8 cellular contexts compared by ENCODE assay signal in the genomic region with DNA sequence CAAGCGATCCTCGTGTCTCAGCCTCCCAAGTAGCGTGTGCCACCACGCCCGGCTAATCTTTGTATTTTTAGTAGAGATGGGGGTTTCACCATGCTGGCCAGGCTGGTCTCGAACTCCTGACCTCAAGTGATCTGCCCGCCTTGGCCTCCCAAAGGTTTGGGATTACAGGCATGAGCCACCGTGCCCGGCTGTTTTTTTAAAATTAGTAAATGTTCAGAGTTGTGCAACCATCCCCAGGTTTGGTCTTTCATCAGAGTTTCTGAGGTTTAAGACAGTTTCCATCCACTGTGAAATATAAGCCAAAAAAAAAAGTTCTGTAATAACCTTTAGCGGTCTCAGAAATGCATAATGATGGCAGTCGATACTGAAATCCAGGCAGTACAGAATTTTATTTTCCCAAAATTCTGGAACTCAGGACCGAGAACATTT. TPM values are rescaled to one million over a fixed set of nuclear protein-coding genes. Genes with fewer than 3 reads are reported as not detected.
DNase-seq lines count a peak whose midpoint lies in the region; ATAC-seq, FAIRE-seq and TF ChIP-seq lines count a peak whose summit lies in the region.

No MANE protein-coding gene starts in this region.

- H3K27me3 ChIP-seq in cardiac muscle cell = peaks cover 12% of the 10 kb centered on the region
- H3K27me3 ChIP-seq in HUES6 (ENCODE audit: control insufficient read depth, insufficient read depth, low read length) = no peaks in the 10 kb centered on the region; the same call in 1 of the 2 replicates
- H3K27me3 ChIP-seq in keratinocyte (ENCODE audit: control insufficient read depth, extremely low read depth, insufficient read depth, low read length) = peaks cover 14% of the 10 kb centered on the region

- H3K4me1 Mint-ChIP-seq in stimulated activated naive CD8-positive, alpha-beta T cell treated with anti-CD3 and anti-CD28 coated beads, Interleukin-15, Interleukin-2, amounts not matched to agents 100 ng/mL and 50 ng/mL, for 24 hours (ENCODE audit: low read depth) = peaks cover 56% of the 10 kb centered on the region

- peak overlapping the region; percentile 28 for H3K4me3 ChIP-seq in cardiac muscle cell
- peak overlapping the region; percentile 60 for H3K4me3 ChIP-seq in HUES6 (ENCODE audit: low read depth, low read length)
- H3K4me3 ChIP-seq in keratinocyte (ENCODE audit: control insufficient read depth in 2 of 3, extremely low read depth in 1 of 3, insufficient read depth in 2 of 3, low read depth in 1 of 3, low read length in 3 of 3) = peak overlapping the region in 2 of 3 experiments; percentile 38 to 41

- H3K9ac ChIP-seq in HUES6 (ENCODE audit: low read length) (no peak overlapping the region), keratinocyte (ENCODE audit: control insufficient read depth, extremely low read depth, insufficient read depth, low read length) (peak overlapping the region; percentile 29)

- ATAC-seq in left ventricle myocardium superior = no peak

- no peaks in the 10 kb centered on the region for H4K20me1 ChIP-seq in keratinocyte (ENCODE audit: control insufficient read depth, extremely low read depth, insufficient read depth, low read length)

- peak overlapping the region; percentile 94 for H3K27ac Mint-ChIP-seq in stimulated activated naive CD8-positive, alpha-beta T cell treated with anti-CD3 and anti-CD28 coated beads, Interleukin-15, Interleukin-2, amounts not matched to agents 100 ng/mL and 50 ng/mL, for 24 hours

- dilution Hi-C loops in keratinocyte (cut with MboI; ENCODE audit: extremely low pct_ligation_motif_present, low sequenced_read_pairs) = no loop called here

- intact Hi-C loops in left ventricle myocardium superior (cut with micrococcal nuclease) = no loop called here

- H3K4me2 ChIP-seq in keratinocyte (ENCODE audit: control insufficient read depth, extremely low read depth, insufficient read depth, low read depth, low read length) = peak overlapping the region; percentile 49

- H3K27ac ChIP-seq in cardiac muscle cell (no peak overlapping the region), HUES6 (ENCODE audit: low read depth, low read length) (no peak overlapping the region), keratinocyte (ENCODE audit: control insufficient read depth, insufficient read depth, low read length) (peak overlapping the region; percentile 12)

- H3K9me3 ChIP-seq in cardiac muscle cell (ENCODE audit: low read depth) = no peaks in the 10 kb centered on the region
- no peaks in the 10 kb centered on the region for H3K9me3 ChIP-seq in HUES6 (ENCODE audit: control insufficient read depth, insufficient read depth, low read depth, low read length)
- H3K9me3 ChIP-seq in keratinocyte (ENCODE audit: control insufficient read depth, low read depth, low read length) = no peaks in the 10 kb centered on the region

- DNase-seq in cardiac muscle cell (ENCODE audit: low read depth in 1 of 2, low spot score in 1 of 2) (peak in 1 of 2 donors; percentile 68), left ventricle myocardium superior (no peak), keratinocyte (ENCODE audit: low read depth, low spot score) (no peak), NCI-H2107 (lab: John Stamatoyannopoulos, UW) (no peak), COLO668 (lab: John Stamatoyannopoulos, UW; ENCODE audit: unreplicated experiment) (no peak)
- peak; percentile 12 for DNase-seq in activated naive CD4-positive, alpha-beta T cell treated with anti-CD3 and anti-CD28 coated beads, Interleukin-2, amount 50 U/mL, for 16 hours

- peaks cover 6% of the 10 kb centered on the region for H3K4me1 ChIP-seq in cardiac muscle cell (ENCODE audit: low read depth)
- H3K4me1 ChIP-seq in HUES6 (ENCODE audit: control insufficient read depth, insufficient read depth, low read length) = peaks cover 6% of the 10 kb centered on the region; the same call in 1 of the 2 replicates
- peaks cover 11% of the 10 kb centered on the region for H3K4me1 ChIP-seq in keratinocyte (ENCODE audit: control insufficient read depth, extremely low read depth, insufficient read depth, low read length)

- peak overlapping the region; percentile 83 for H3K4me3 Mint-ChIP-seq in stimulated activated naive CD8-positive, alpha-beta T cell treated with anti-CD3 and anti-CD28 coated beads, Interleukin-15, Interleukin-2, amounts not matched to agents 100 ng/mL and 50 ng/mL, for 24 hours

- no peaks in the 10 kb centered on the region for H3K27me3 Mint-ChIP-seq in stimulated activated naive CD8-positive, alpha-beta T cell treated with anti-CD3 and anti-CD28 coated beads, Interleukin-15, Interleukin-2, amounts not matched to agents 100 ng/mL and 50 ng/mL, for 24 hours

- H3K79me2 ChIP-seq in keratinocyte (ENCODE audit: control insufficient read depth, insufficient read depth, low read length) = peaks cover 23% of the 10 kb centered on the region

- no peaks in the 10 kb centered on the region for H3K9me3 Mint-ChIP-seq in stimulated activated naive CD8-positive, alpha-beta T cell treated with anti-CD3 and anti-CD28 coated beads, Interleukin-15, Interleukin-2, amounts not matched to agents 100 ng/mL and 50 ng/mL, for 24 hours

- H2AFZ ChIP-seq in keratinocyte (ENCODE audit: control insufficient read depth, low read length) = peak overlapping the region; percentile 7

- FAIRE-seq in keratinocyte (lab: Jason Lieb, UNC) = no peak

- H3K36me3 ChIP-seq in cardiac muscle cell = peaks cover 6% of the 10 kb centered on the region
- H3K36me3 ChIP-seq in HUES6 (ENCODE audit: control insufficient read depth, insufficient read depth, low read length) = peaks cover 16% of the 10 kb centered on the region
- H3K36me3 ChIP-seq in keratinocyte (ENCODE audit: control insufficient read depth in 2 of 2, extremely low read depth in 1 of 2, insufficient read depth in 2 of 2, low read length in 2 of 2) = peaks cover 5 to 6% of the 10 kb centered on the region in 2 experiments

- TF ChIP-seq CTCF in cardiac muscle cell (IDR thresholded peaks at IDR 0.05; ENCODE audit: low read depth, low read length) (no peak), keratinocyte (optimal IDR thresholded peaks at IDR 0.05 in 1 of 3, IDR thresholded peaks at IDR 0.05 in 1 of 3, conservative IDR thresholded peaks at IDR 0.05 in 1 of 3; ENCODE audit: extremely low read depth in 1 of 3, insufficient read depth in 2 of 3, low read length in 3 of 3) (no peak)

- H3K36me3 Mint-ChIP-seq in stimulated activated naive CD8-positive, alpha-beta T cell treated with anti-CD3 and anti-CD28 coated beads, Interleukin-15, Interleukin-2, amounts not matched to agents 100 ng/mL and 50 ng/mL, for 24 hours (ENCODE audit: low read depth) = peaks cover under 1% of the 10 kb centered on the region

- H3K9me1 ChIP-seq in keratinocyte (ENCODE audit: control insufficient read depth, extremely low read depth, insufficient read depth, low read length) = no peaks in the 10 kb centered on the region

RNA-seq across cellular contexts. Expression of a gene that starts 0.5 kb away (rescaled TPM):
- total RNA-seq in cardiac muscle cell = 2.1 and 2.5 TPM in 2 replicates
- polyA plus RNA-seq in cardiac muscle cell = 1.4 and 2.3 TPM in 2 replicates
- 6.6 TPM for total RNA-seq in left ventricle myocardium superior
- polyA plus RNA-seq in keratinocyte = 0.08 to 0.18 TPM (median 0.13 TPM) in 3 replicates
- polyA plus RNA-seq in keratinocyte (2011; ENCODE audit: low read depth) = not detected
- polyA plus RNA-seq in keratinocyte (2011; cell fraction: cytosol; rRNA removed) = 0.03 and 0.07 TPM in 2 replicates
- polyA plus RNA-seq in keratinocyte (2011; cell fraction: nucleus; rRNA removed) = 0.08 and 0.15 TPM in 2 replicates
- 0.11 and 0.16 TPM in 2 replicates for polyA plus RNA-seq in keratinocyte (2012; ENCODE audit: low replicate concordance)
- 0.07 to 0.35 TPM (median 0.16 TPM) in 3 replicates for polyA minus RNA-seq in keratinocyte
- polyA minus RNA-seq in keratinocyte (2011; cell fraction: cytosol; rRNA and poly(A)+ RNA removed) = not detected
- 0.11 and 0.31 TPM in 2 replicates for polyA minus RNA-seq in keratinocyte (2011; cell fraction: nucleus; rRNA and poly(A)+ RNA removed)

RNA-seq across cellular contexts. Expression of a gene that starts 1.8 kb away (rescaled TPM):
- total RNA-seq in cardiac muscle cell = 19.9 and 26.4 TPM in 2 replicates
- polyA plus RNA-seq in cardiac muscle cell = 42.0 and 44.4 TPM in 2 replicates
- total RNA-seq in left ventricle myocardium superior = 20.3 TPM
- polyA plus RNA-seq in keratinocyte = 16.7 to 18.8 TPM (median 18.1 TPM) in 3 replicates
- 23.2 TPM for polyA plus RNA-seq in keratinocyte (2011; ENCODE audit: low read depth)
- 9.8 and 15.1 TPM in 2 replicates for polyA plus RNA-seq in keratinocyte (2011; cell fraction: cytosol; rRNA removed)
- polyA plus RNA-seq in keratinocyte (2011; cell fraction: nucleus; rRNA removed) = 65.7 and 69.2 TPM in 2 replicates
- 13.4 and 17.7 TPM in 2 replicates for polyA plus RNA-seq in keratinocyte (2012; ENCODE audit: low replicate concordance)
- polyA minus RNA-seq in keratinocyte = 30.2 to 39.4 TPM (median 35.2 TPM) in 3 replicates
- polyA minus RNA-seq in keratinocyte (2011; cell fraction: cytosol; rRNA and poly(A)+ RNA removed) = 10.6 TPM
- 30.2 and 51.5 TPM in 2 replicates for polyA minus RNA-seq in keratinocyte (2011; cell fraction: nucleus; rRNA and poly(A)+ RNA removed)

RNA-seq across cellular contexts. Expression of a gene that starts 52.3 kb away (rescaled TPM):
- total RNA-seq in cardiac muscle cell (29.1 and 48.7 TPM in 2 replicates), left ventricle myocardium superior (18.7 TPM)
- polyA plus RNA-seq in cardiac muscle cell (40.6 and 54.2 TPM in 2 replicates), keratinocyte (27.1 to 33.5 TPM (median 28.7 TPM) in 3 replicates)
- polyA plus RNA-seq in keratinocyte (2011; ENCODE audit: low read depth) = 31.3 TPM
- polyA plus RNA-seq in keratinocyte (2011; cell fraction: cytosol; rRNA removed) = 19.5 and 30.5 TPM in 2 replicates
- polyA plus RNA-seq in keratinocyte (2011; cell fraction: nucleus; rRNA removed) = 27.9 and 37.2 TPM in 2 replicates
- 15.7 and 25.3 TPM in 2 replicates for polyA plus RNA-seq in keratinocyte (2012; ENCODE audit: low replicate concordance)
- 14.7 to 57.6 TPM (median 34.9 TPM) in 3 replicates for polyA minus RNA-seq in keratinocyte
- polyA minus RNA-seq in keratinocyte (2011; cell fraction: cytosol; rRNA and poly(A)+ RNA removed) = 21.5 TPM
- polyA minus RNA-seq in keratinocyte (2011; cell fraction: nucleus; rRNA and poly(A)+ RNA removed) = 10.7 and 29.2 TPM in 2 replicates
